ENCODE assay signal across 13 cellular contexts in the genomic region with DNA sequence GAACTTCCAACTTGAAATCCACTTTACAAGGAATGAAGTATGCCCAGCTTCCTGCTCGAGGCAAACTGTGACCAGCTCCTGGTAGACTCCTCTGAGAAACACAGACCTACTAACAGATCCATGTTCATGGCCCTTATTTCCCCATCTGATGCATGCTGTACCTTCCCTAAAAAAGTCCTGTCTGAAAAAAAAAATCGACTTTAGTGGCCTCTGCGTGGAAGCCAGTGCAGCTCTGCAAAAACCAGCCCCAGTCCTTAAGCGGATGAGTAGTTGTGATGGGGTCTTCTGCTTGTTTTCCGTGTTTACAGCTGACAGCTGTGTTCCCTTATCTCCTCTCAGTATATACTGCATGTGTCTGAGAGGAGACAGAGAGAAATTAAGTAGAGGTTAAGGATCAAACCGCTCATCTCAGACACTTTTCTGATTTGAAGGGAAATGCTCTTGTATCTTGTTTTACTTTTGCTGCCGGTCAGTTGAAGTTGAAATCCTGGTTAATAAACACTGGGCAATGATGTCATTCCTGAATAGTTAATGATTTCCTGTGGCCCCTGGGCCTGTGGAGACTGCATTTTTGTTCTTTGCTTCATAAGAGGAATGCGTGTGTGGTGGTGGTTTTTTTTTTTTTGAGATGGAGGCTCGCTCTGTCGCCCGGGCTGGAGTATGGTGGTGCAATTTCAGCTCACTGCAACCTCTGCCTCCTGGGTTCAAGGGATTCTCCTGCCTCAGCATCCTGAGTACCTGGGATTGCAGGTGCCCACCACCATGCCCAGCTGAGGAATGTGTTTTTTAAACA.
A peak's percentile ranks its signal among the peaks of the same experiment; 100 is the strongest.
DNase-seq lines count a peak whose midpoint lies in the region; ATAC-seq, FAIRE-seq and TF ChIP-seq lines count a peak whose summit lies in the region.
"Had no signal": no experiment of that assay in that cellular context is flagged by ENCODE, and none has a peak within 500 bp of the region (broad histone marks: within the 10 kb centered on the region; RNA-seq: fewer than 3 reads in every experiment).

No MANE protein-coding gene starts in this region.

- CTCF ChIA-PET in A549 (lab: Yijun Ruan, JAX): interaction anchor here (0.5 kb wide), 1 partner anchor 8 kb away, joined by 4 read pairs; no protein-coding TSS in a partner anchor

- 8% methylated on average over 11 of the region's 11 CpGs for WGBS in A549 (ENCODE audit: missing lambda C conversion rate)
- WGBS in mesodermal cell (ENCODE audit: insufficient coverage in 2 of 2), 2 experiments: 74 to 76% methylated on average over 5 to 6 of the region's 11 CpGs

- H3K27ac ChIP-seq in A549 (peak overlapping the region; percentile 68 to 79), mesodermal cell (ENCODE audit: low read depth, low read length, severe bottlenecking) (peak overlapping the region; percentile 93)
- H3K27ac ChIP-seq: C4-2B had no signal

- H3K4me2 ChIP-seq in A549: peak overlapping the region; percentile 94

- H3K36me3 ChIP-seq in mesodermal cell (ENCODE audit: control insufficient read depth, insufficient read depth, low read length): peaks cover 41% of the 10 kb centered on the region
- H3K36me3 ChIP-seq: uterus had no signal

- TF ChIP-seq CTCF in A549 (IDR thresholded peaks at IDR 0.05): no peak
- TF ChIP-seq CTCF in GM10266 (IDR thresholded peaks at IDR 0.05; ENCODE audit: control insufficient read depth, insufficient read depth, low read depth, missing control alignments): no peak

- H3K9me3 ChIP-seq in A549 (no peaks in the 10 kb centered on the region), mesodermal cell (ENCODE audit: control insufficient read depth, low read length) (no peaks in the 10 kb centered on the region)
- H3K9me3 ChIP-seq: uterus had no signal

- no peak for TF ChIP-seq POLR2A in A549 (IDR thresholded peaks at IDR 0.05; ENCODE audit: low read length)

- no peak for TF ChIP-seq RAD21 in A549 (conservative IDR thresholded peaks at IDR 0.05 in 1 of 2, IDR thresholded peaks at IDR 0.05 in 1 of 2)

- no peak for FAIRE-seq in A549 (lab: Jason Lieb, UNC)
- FAIRE-seq in HTR-8/SVneo (lab: Jason Lieb, UNC): no peak

- H3K4me3 ChIP-seq in A549: peak overlapping the region; percentile 26
- H3K4me3 ChIP-seq in mesodermal cell (ENCODE audit: extremely low read depth, insufficient read depth, low read length, poor library complexity, severe bottlenecking): no peak overlapping the region
- H3K4me3 ChIP-seq: skin epidermis, uterus had no signal

- TF ChIP-seq EP300 in A549 (IDR thresholded peaks at IDR 0.05): no peak

- H3K4me1 ChIP-seq in A549: peaks cover 19% of the 10 kb centered on the region
- peaks cover 28% of the 10 kb centered on the region for H3K4me1 ChIP-seq in mesodermal cell (ENCODE audit: control insufficient read depth, insufficient read depth, low read length, poor library complexity, severe bottlenecking)
- H3K4me1 ChIP-seq: uterus had no signal

- ATAC-seq in A549 (peak; percentile 87 to 90), GM21528 (IDR thresholded peaks at IDR 0.05; ENCODE audit: low FRiP score, unreplicated experiment) (no peak)

- peak; percentile 58 to 72 for DNase-seq in A549 (ENCODE audit: low read depth in 1 of 2, low spot score in 1 of 2)
- peak; percentile 49 for DNase-seq in HTR-8/SVneo (ENCODE audit: insufficient read length, low spot score)
- DNase-seq in dermis microvascular lymphatic vessel endothelial cell (ENCODE audit: low read depth in 2 of 2): peak; percentile 25 to 77
- no peak for DNase-seq in GM10266 (ENCODE audit: extremely low spot score)
- DNase-seq in DMS 273 treated with DMSO at 0.1 percent for 48 hours (lab: John Stamatoyannopoulos, UW): no peak
- DNase-seq in CD1c-positive myeloid dendritic cell (ENCODE audit: extremely low spot score): no peak
- DNase-seq: activated CD4-positive, alpha-beta T cell treated with anti-CD3 and anti-CD28 coated beads, Interleukin-2, amount 50 U/mL, for 4 hours; NCI-H82; uterus had no signal

- POLR2A ChIA-PET in A549 (lab: Yijun Ruan, JAX): no interaction called here

TF ChIP-seq in A549, 52 proteins besides CTCF, POLR2A, EP300 and RAD21:
- TF ChIP-seq RFX5 (IDR thresholded peaks at IDR 0.05) (no peak), KDM1A (IDR thresholded peaks at IDR 0.05; ENCODE audit: low read depth) (no peak), FOXS1 (CRISPR knock-in tag; IDR thresholded peaks at IDR 0.05) (no peak), ZNF302 (CRISPR knock-in tag; IDR thresholded peaks at IDR 0.05) (no peak), MAZ (IDR thresholded peaks at IDR 0.05; ENCODE audit: borderline replicate concordance, low read depth, low read length) (no peak), CHD2 (IDR thresholded peaks at IDR 0.05; ENCODE audit: low read length, partially characterized antibody) (no peak), TP53 (CRISPR knock-in tag; IDR thresholded peaks at IDR 0.05) (no peak), ZFP36 (IDR thresholded peaks at IDR 0.05; ENCODE audit: borderline replicate concordance, partially characterized antibody) (no peak), NFE2L2 (conservative IDR thresholded peaks at IDR 0.05; ENCODE audit: low read length) (no peak), BHLHE40 (IDR thresholded peaks at IDR 0.05; ENCODE audit: low read depth, low read length) (no peak), RNF2 (IDR thresholded peaks at IDR 0.05; ENCODE audit: borderline replicate concordance, low read depth) (no peak), JUN (IDR thresholded peaks at IDR 0.05) (no peak), HOXB5 (CRISPR knock-in tag; IDR thresholded peaks at IDR 0.05) (no peak)
- TF ChIP-seq, protein P1, sequence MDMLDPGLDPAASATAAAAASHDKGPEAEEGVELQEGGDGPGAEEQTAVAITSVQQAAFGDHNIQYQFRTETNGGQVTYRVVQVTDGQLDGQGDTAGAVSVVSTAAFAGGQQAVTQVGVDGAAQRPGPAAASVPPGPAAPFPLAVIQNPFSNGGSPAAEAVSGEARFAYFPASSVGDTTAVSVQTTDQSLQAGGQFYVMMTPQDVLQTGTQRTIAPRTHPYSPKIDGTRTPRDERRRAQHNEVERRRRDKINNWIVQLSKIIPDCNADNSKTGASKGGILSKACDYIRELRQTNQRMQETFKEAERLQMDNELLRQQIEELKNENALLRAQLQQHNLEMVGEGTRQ (IDR thresholded peaks at IDR 0.05): no peak
- TF ChIP-seq, protein P2, sequence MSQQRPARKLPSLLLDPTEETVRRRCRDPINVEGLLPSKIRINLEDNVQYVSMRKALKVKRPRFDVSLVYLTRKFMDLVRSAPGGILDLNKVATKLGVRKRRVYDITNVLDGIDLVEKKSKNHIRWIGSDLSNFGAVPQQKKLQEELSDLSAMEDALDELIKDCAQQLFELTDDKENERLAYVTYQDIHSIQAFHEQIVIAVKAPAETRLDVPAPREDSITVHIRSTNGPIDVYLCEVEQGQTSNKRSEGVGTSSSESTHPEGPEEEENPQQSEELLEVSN (IDR thresholded peaks at IDR 0.05; ENCODE audit: borderline replicate concordance, low read depth): no peak
- TF ChIP-seq, protein P3, sequence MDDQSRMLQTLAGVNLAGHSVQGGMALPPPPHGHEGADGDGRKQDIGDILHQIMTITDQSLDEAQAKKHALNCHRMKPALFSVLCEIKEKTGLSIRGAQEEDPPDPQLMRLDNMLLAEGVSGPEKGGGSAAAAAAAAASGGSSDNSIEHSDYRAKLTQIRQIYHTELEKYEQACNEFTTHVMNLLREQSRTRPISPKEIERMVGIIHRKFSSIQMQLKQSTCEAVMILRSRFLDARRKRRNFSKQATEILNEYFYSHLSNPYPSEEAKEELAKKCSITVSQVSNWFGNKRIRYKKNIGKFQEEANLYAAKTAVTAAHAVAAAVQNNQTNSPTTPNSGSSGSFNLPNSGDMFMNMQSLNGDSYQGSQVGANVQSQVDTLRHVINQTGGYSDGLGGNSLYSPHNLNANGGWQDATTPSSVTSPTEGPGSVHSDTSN (IDR thresholded peaks at IDR 0.05): no peak
- TF ChIP-seq, protein P4, sequence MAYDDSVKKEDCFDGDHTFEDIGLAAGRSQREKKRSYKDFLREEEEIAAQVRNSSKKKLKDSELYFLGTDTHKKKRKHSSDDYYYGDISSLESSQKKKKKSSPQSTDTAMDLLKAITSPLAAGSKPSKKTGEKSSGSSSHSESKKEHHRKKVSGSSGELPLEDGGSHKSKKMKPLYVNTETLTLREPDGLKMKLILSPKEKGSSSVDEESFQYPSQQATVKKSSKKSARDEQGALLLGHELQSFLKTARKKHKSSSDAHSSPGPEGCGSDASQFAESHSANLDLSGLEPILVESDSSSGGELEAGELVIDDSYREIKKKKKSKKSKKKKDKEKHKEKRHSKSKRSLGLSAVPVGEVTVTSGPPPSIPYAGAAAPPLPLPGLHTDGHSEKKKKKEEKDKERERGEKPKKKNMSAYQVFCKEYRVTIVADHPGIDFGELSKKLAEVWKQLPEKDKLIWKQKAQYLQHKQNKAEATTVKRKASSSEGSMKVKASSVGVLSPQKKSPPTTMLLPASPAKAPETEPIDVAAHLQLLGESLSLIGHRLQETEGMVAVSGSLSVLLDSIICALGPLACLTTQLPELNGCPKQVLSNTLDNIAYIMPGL (CRISPR knock-in tag; IDR thresholded peaks at IDR 0.05; ENCODE audit: borderline replicate concordance): no peak
TF ChIP-seq in A549: peak in this region for 0.

Comparison
In these comparisons a context has a peak if more than half of its experiments do, and no peak if none do; other contexts are left out.
1. DNase-seq: peak in A549 (2 of 2), HTR-8/SVneo (single experiment) and dermis microvascular lymphatic vessel endothelial cell (2 of 2); none in GM10266 (single experiment), DMS 273 treated with DMSO at 0.1 percent for 48 hours (single experiment) and CD1c-positive myeloid dendritic cell (single experiment).